ENCODE assay signal across 1 cellular context in the genomic region with DNA sequence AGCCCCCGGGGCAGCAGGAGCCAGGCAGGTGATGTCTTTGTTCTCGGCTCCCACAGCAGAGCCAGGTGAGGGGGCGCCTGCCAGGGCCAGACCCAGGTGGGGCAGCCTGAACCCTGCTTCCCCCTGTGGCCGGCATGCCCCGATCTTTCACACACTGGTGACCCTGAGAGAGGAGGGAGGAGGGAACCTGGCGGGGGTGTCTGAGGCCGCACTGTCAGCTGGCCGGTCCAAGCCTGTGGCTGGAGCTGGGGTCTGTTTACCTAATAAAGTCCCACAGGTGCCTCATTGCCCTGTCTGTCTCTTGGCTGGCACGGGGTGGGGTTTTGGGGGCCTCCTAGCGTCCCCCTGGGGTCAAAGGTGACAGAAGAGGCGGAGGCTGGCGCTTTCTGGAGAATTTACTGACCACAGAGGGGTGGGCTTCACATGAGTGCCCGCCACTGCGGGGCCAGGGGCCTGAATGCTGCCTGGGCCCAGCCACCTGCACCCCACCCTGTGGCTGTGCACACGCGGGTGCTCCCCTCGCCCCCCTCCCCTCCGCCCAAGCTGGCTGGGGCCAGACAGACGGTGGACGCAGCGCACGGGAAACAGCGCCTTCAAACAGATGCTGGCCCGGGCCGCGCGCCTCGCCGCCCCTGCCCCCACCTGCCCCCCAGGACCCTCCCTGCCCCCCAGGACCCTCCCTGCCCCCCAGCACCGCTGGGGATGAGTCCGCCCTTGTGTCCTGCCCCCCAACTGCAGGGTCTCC.
A peak's percentile ranks its signal among the peaks of the same experiment; 100 is the strongest.
TF ChIP-seq lines count a peak whose summit lies in the region.

No MANE protein-coding gene starts in this region.

TF ChIP-seq in HepG2, 621 proteins besides CTCF, POLR2A, EP300 and RAD21:
- TF ChIP-seq GATA4 (IDR thresholded peaks at IDR 0.05; ENCODE audit: borderline replicate concordance, low read depth), result no peak
- TF ChIP-seq PATZ1 (CRISPR knock-in tag; IDR thresholded peaks at IDR 0.05), result 0 out of 2 replicates have a peak, but pooled peaks have one; percentile 12
TF ChIP-seq in HepG2: peak in this region for 1.
